ENCODE assay signal across 8 cellular contexts in the genomic region with DNA sequence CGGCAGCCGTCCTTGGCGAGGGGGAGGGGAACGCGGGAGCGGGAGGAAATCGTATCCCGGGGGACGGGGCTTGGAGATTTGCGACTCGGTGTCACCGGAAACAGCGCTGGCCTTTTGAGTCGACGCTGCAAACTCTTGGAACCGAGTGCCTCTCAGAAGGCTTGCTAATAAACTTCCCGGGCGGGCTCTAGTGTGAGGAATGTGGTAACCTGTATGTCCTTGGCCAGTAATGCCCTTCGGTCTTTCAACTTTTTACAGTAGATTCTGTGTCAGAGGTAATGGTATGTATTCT.
DNase-seq lines count a peak whose midpoint lies in the region; ATAC-seq and TF ChIP-seq lines count a peak whose summit lies in the region.

No MANE protein-coding gene starts in this region.

- H3K36me3 Mint-ChIP-seq in natural killer cell treated with Interleukin-12 subunit alpha and Interleukin-12 subunit beta and Interleukin-15 and Interleukin-18, amount 100 ng/mL, for 72 hours, result peaks cover 7% of the 10 kb centered on the region

- peak; percentile 32 for TF ChIP-seq POLR2A in GM10847 (IDR thresholded peaks at IDR 0.05; ENCODE audit: extremely low read depth, insufficient read length)

- H3K9me3 Mint-ChIP-seq in natural killer cell treated with Interleukin-12 subunit alpha and Interleukin-12 subunit beta and Interleukin-15 and Interleukin-18, amount 100 ng/mL, for 72 hours, result no peaks in the 10 kb centered on the region

- ATAC-seq in natural killer cell treated with Interleukin-12 subunit alpha and Interleukin-12 subunit beta and Interleukin-15 and Interleukin-18, amount 100 ng/mL, for 72 hours, result no peak
- no peak for ATAC-seq in HG03520 (IDR thresholded peaks at IDR 0.05; ENCODE audit: unreplicated experiment)

- H3K4me3 ChIP-seq in LNCaP clone FGC (ENCODE audit: low read depth, low read length) (peak overlapping the region; percentile 77), coronary artery (peak overlapping the region; percentile 96)

- H3K4me1 Mint-ChIP-seq in natural killer cell treated with Interleukin-12 subunit alpha and Interleukin-12 subunit beta and Interleukin-15 and Interleukin-18, amount 100 ng/mL, for 72 hours (ENCODE audit: low read depth in 2 of 2), result peaks cover 31 to 40% of the 10 kb centered on the region in 2 donors

- peak overlapping the region; percentile 93 for H3K4me3 Mint-ChIP-seq in natural killer cell treated with Interleukin-12 subunit alpha and Interleukin-12 subunit beta and Interleukin-15 and Interleukin-18, amount 100 ng/mL, for 72 hours

- H3K27me3 Mint-ChIP-seq in natural killer cell treated with Interleukin-12 subunit alpha and Interleukin-12 subunit beta and Interleukin-15 and Interleukin-18, amount 100 ng/mL, for 72 hours, result no peaks in the 10 kb centered on the region

- DNase-seq in LNCaP clone FGC (ENCODE audit: low read depth), result peak; percentile 67
- no peak for DNase-seq in coronary artery (ENCODE audit: low spot score)
- DNase-seq in natural killer cell treated with Interleukin-12 subunit alpha and Interleukin-12 subunit beta and Interleukin-15 and Interleukin-18, amount 100 ng/mL, for 72 hours (ENCODE audit: low spot score), result no peak
- DNase-seq in NCI-H510A (lab: John Stamatoyannopoulos, UW), result no peak
- DNase-seq in occipital lobe (lab: John Stamatoyannopoulos, UW), result no peak
- DNase-seq in islet precursor cell, result no peak

- peak overlapping the region; percentile 84 to 86 for H3K27ac Mint-ChIP-seq in natural killer cell treated with Interleukin-12 subunit alpha and Interleukin-12 subunit beta and Interleukin-15 and Interleukin-18, amount 100 ng/mL, for 72 hours

- H3K27ac ChIP-seq in coronary artery, result peak overlapping the region; percentile 88 to 100

- TF ChIP-seq CTCF in LNCaP clone FGC (IDR thresholded peaks at IDR 0.05; ENCODE audit: control insufficient read depth, extremely low read depth, insufficient read depth) (no peak), coronary artery (IDR thresholded peaks at IDR 0.05) (no peak)
